Comparison of ENCODE assay signal across 10 cellular contexts in genomic region chr1:212675675-212676074, GRCh38.
"Had no signal": no experiment of that assay in that cellular context is flagged by ENCODE, and none has a peak within 500 bp of the region (broad histone marks: within the 10 kb centered on the region; RNA-seq: fewer than 3 reads in every experiment).

No MANE protein-coding gene starts in this region.

- DNase-seq: GM23248, GOT3, H9, HCEC 1CT, HFFc6, Kasumi-1, KBM-7 had no signal

- H3K9ac ChIP-seq: GM23248, KMS-11 had no signal

- FAIRE-seq: H54, HTR-8/SVneo had no signal

- H3K4me3 ChIP-seq: GM23248 had no signal

- H3K27ac ChIP-seq: GM23248, KMS-11 had no signal

- H3K4me2 ChIP-seq: KMS-11 had no signal

- H2AFZ ChIP-seq: GM23248 had no signal
